11 cellular contexts compared by ENCODE assay signal in genomic region chr4:159175989-159176375, GRCh38.
DNase-seq lines count a peak whose midpoint lies in the region; ATAC-seq, FAIRE-seq and TF ChIP-seq lines count a peak whose summit lies in the region.
"Had no signal": no experiment of that assay in that cellular context is flagged by ENCODE, and none has a peak within 500 bp of the region (broad histone marks: within the 10 kb centered on the region; RNA-seq: fewer than 3 reads in every experiment).

No MANE protein-coding gene starts in this region.

- H3K4me3 Mint-ChIP-seq in activated naive CD8-positive, alpha-beta T cell treated with anti-CD3 and anti-CD28 coated beads for 36 hours = no peak overlapping the region
- no peak overlapping the region for H3K4me3 Mint-ChIP-seq in activated naive CD8-positive, alpha-beta T cell treated with anti-CD3 and anti-CD28 coated beads, Interleukin-2, amount 50 U/mL, for 24 hours
- H3K4me3 Mint-ChIP-seq in CD8-positive, alpha-beta T cell = no peak overlapping the region

- H3K36me3 ChIP-seq in body of pancreas (replicated peaks in 1 of 2; ENCODE audit: insufficient read depth in 1 of 2, low read depth in 2 of 2) (no peaks in the 10 kb centered on the region), kidney (ENCODE audit: control insufficient read depth in 1 of 2, insufficient read depth in 2 of 2, low read length in 2 of 2) (no peaks in the 10 kb centered on the region), transverse colon (no peaks in the 10 kb centered on the region)
- no peaks in the 10 kb centered on the region for H3K36me3 ChIP-seq in CD8-positive, alpha-beta T cell (ENCODE audit: insufficient read depth, low read length)

- no peak for TF ChIP-seq EP300 in transverse colon (IDR thresholded peaks at IDR 0.05; ENCODE audit: low read depth)

- CTCF ChIA-PET in CD8-positive, alpha-beta T cell (lab: Charles Lee) = interaction anchor here (0.7 to 1.0 kb wide), 5 partner anchors 16 to 449 kb away, joined by 3 to 8 read pairs (median 3); no protein-coding TSS in a partner anchor

- H3K9me3 ChIP-seq in body of pancreas = no peaks in the 10 kb centered on the region
- H3K9me3 ChIP-seq in kidney (ENCODE audit: control insufficient read depth in 1 of 2, low read length in 2 of 2) = no peaks in the 10 kb centered on the region
- H3K9me3 ChIP-seq in transverse colon = no peaks in the 10 kb centered on the region
- H3K9me3 ChIP-seq in CD8-positive, alpha-beta T cell (ENCODE audit: low read length) = no peaks in the 10 kb centered on the region

- H3K4me3 ChIP-seq in body of pancreas (no peak overlapping the region), kidney (ENCODE audit: low read length in 2 of 2) (peak overlapping the region; percentile 24 to 34), transverse colon (no peak overlapping the region)
- H3K4me3 ChIP-seq in CD8-positive, alpha-beta T cell (ENCODE audit: low read depth, low read length) = no peak overlapping the region

- POLR2A ChIA-PET in CD8-positive, alpha-beta T cell (lab: Charles Lee) = no interaction called here

- TF ChIP-seq POLR2A in body of pancreas (IDR thresholded peaks at IDR 0.05) = no peak
- TF ChIP-seq POLR2A in transverse colon (IDR thresholded peaks at IDR 0.05) = no peak

- in situ Hi-C loops in transverse colon (cut with MboI; ENCODE audit: low pct_ligation_motif_present in 1 of 4, low pct_unique_long_range_greater_than_20kb in 1 of 4, low sequenced_read_pairs in 3 of 4) = loop anchor here in 2 of 4 donors (10.0 to 25.0 kb wide), 2 partner anchors 321 to 464 kb away; partner anchors contain the start of gene PPID (in 1 of the 2)

- no peaks in the 10 kb centered on the region for H3K36me3 Mint-ChIP-seq in activated naive CD8-positive, alpha-beta T cell treated with anti-CD3 and anti-CD28 coated beads for 36 hours
- H3K36me3 Mint-ChIP-seq in activated naive CD8-positive, alpha-beta T cell treated with anti-CD3 and anti-CD28 coated beads, Interleukin-2, amount 50 U/mL, for 24 hours (ENCODE audit: low read depth) = no peaks in the 10 kb centered on the region
- H3K36me3 Mint-ChIP-seq in CD8-positive, alpha-beta T cell = no peaks in the 10 kb centered on the region

- H3K27me3 ChIP-seq in body of pancreas = no peaks in the 10 kb centered on the region
- no peaks in the 10 kb centered on the region for H3K27me3 ChIP-seq in transverse colon
- peaks cover 3% of the 10 kb centered on the region for H3K27me3 ChIP-seq in CD8-positive, alpha-beta T cell (ENCODE audit: insufficient read depth, low read length)

- no peak for DNase-seq in activated naive CD8-positive, alpha-beta T cell treated with anti-CD3 and anti-CD28 coated beads for 36 hours
- DNase-seq in activated naive CD8-positive, alpha-beta T cell treated with anti-CD3 and anti-CD28 coated beads, Interleukin-2, amount 50 U/mL, for 24 hours = no peak
- DNase-seq in body of pancreas = no peak
- no peak for DNase-seq in kidney
- DNase-seq in transverse colon = no peak
- DNase-seq in stimulated activated CD4-positive, alpha-beta T cell treated with anti-CD3 and anti-CD28 coated beads, Interleukin-1b, Interleukin-23, amount 100 ng/mL, for 48 hours = no peak
- DNase-seq in kidney tubule cell (ENCODE audit: low spot score) = no peak
- DNase-seq in CD8-positive, alpha-beta T cell = no peak
- DNase-seq: cortex of kidney, NCI-H187 treated with DMSO at 0.1 percent for 48 hours had no signal

- 56 to 58% methylated on average over 4 of the region's 4 CpGs for WGBS in body of pancreas, 2 donors
- 58 to 71% methylated on average over 4 of the region's 4 CpGs for WGBS in transverse colon (ENCODE audit: low coverage in 1 of 2), 2 donors

- H3K4me1 ChIP-seq in body of pancreas (peaks cover 35% of the 10 kb centered on the region), kidney (ENCODE audit: control insufficient read depth in 1 of 2, insufficient read depth in 1 of 2, low read depth in 1 of 2, low read length in 2 of 2) (peaks cover 11 to 16% of the 10 kb centered on the region in 2 donors), transverse colon (peaks cover 11 to 71% (median 19%) of the 10 kb centered on the region in 4 donors)
- H3K4me1 ChIP-seq in CD8-positive, alpha-beta T cell (ENCODE audit: insufficient read depth, low read length) = peaks cover 7% of the 10 kb centered on the region

- H3K27ac ChIP-seq in body of pancreas (peak overlapping the region in 3 of 4 donors; percentile 5 to 11 (median 10)), kidney (ENCODE audit: low read depth in 2 of 2, low read length in 2 of 2) (no peak overlapping the region), transverse colon (peak overlapping the region in 3 of 4 donors; percentile 45 to 62 (median 57))
- H3K27ac ChIP-seq in CD8-positive, alpha-beta T cell (ENCODE audit: low read depth, low read length) = no peak overlapping the region

- H3K27me3 Mint-ChIP-seq in activated naive CD8-positive, alpha-beta T cell treated with anti-CD3 and anti-CD28 coated beads for 36 hours = peaks cover 3% of the 10 kb centered on the region
- peaks cover 5% of the 10 kb centered on the region for H3K27me3 Mint-ChIP-seq in activated naive CD8-positive, alpha-beta T cell treated with anti-CD3 and anti-CD28 coated beads, Interleukin-2, amount 50 U/mL, for 24 hours
- H3K27me3 Mint-ChIP-seq in CD8-positive, alpha-beta T cell (ENCODE audit: low read depth) = no peaks in the 10 kb centered on the region

- peak overlapping the region in 1 of 2 donors; percentile 17 for H3K9ac ChIP-seq in kidney (ENCODE audit: low read length in 2 of 2)

- no peak for TF ChIP-seq CTCF in body of pancreas (IDR thresholded peaks at IDR 0.05)
- no peak for TF ChIP-seq CTCF in kidney (IDR thresholded peaks at IDR 0.05; ENCODE audit: borderline replicate concordance, extremely low read depth, insufficient read depth)
- no peak for TF ChIP-seq CTCF in transverse colon (IDR thresholded peaks at IDR 0.05)
- TF ChIP-seq CTCF in CD8-positive, alpha-beta T cell (IDR thresholded peaks at IDR 0.05) = no peak

- H3K27ac Mint-ChIP-seq in activated naive CD8-positive, alpha-beta T cell treated with anti-CD3 and anti-CD28 coated beads for 36 hours = peak overlapping the region; percentile 1
- no peak overlapping the region for H3K27ac Mint-ChIP-seq in activated naive CD8-positive, alpha-beta T cell treated with anti-CD3 and anti-CD28 coated beads, Interleukin-2, amount 50 U/mL, for 24 hours
- H3K27ac Mint-ChIP-seq in CD8-positive, alpha-beta T cell = no peak overlapping the region

- H3K9me3 Mint-ChIP-seq in activated naive CD8-positive, alpha-beta T cell treated with anti-CD3 and anti-CD28 coated beads for 36 hours = no peaks in the 10 kb centered on the region
- no peaks in the 10 kb centered on the region for H3K9me3 Mint-ChIP-seq in activated naive CD8-positive, alpha-beta T cell treated with anti-CD3 and anti-CD28 coated beads, Interleukin-2, amount 50 U/mL, for 24 hours
- H3K9me3 Mint-ChIP-seq in CD8-positive, alpha-beta T cell = no peaks in the 10 kb centered on the region

- peaks cover 68% of the 10 kb centered on the region for H3K4me1 Mint-ChIP-seq in activated naive CD8-positive, alpha-beta T cell treated with anti-CD3 and anti-CD28 coated beads for 36 hours
- peaks cover 53% of the 10 kb centered on the region for H3K4me1 Mint-ChIP-seq in activated naive CD8-positive, alpha-beta T cell treated with anti-CD3 and anti-CD28 coated beads, Interleukin-2, amount 50 U/mL, for 24 hours
- H3K4me1 Mint-ChIP-seq in CD8-positive, alpha-beta T cell (ENCODE audit: low read depth) = peaks cover 15% of the 10 kb centered on the region

- no peak for FAIRE-seq in kidney (lab: Jason Lieb, UNC)
- FAIRE-seq: urothelium cell line had no signal

- no peak for ATAC-seq in activated naive CD8-positive, alpha-beta T cell treated with anti-CD3 and anti-CD28 coated beads, Interleukin-2, amount 50 U/mL, for 24 hours
- no peak for ATAC-seq in body of pancreas
- ATAC-seq in CD8-positive, alpha-beta T cell = no peak

- intact Hi-C loops in body of pancreas (cut with DNase I) (loop anchor here (10.0 kb wide), 2 partner anchors 321 to 441 kb away; no protein-coding TSS in a partner anchor), kidney (cut with DNase I) (loop anchor here (10.0 kb wide), 1 partner anchor 321 kb away; no protein-coding TSS in a partner anchor), transverse colon (cut with DNase I; ENCODE audit: low total_unique reads) (loop anchor here (10.0 kb wide), 1 partner anchor 71 kb away; the partner anchor contains the start of gene RAPGEF2)
- intact Hi-C loops in CD8-positive, alpha-beta T cell (cut with DNase I, micrococcal nuclease) = loop anchor here (1.0 to 10.0 kb wide), 7 partner anchors 74 to 1184 kb away; partner anchors contain the start of genes RAPGEF2 (in 2 of the 2) and PPID (in 1 of the 2)

Comparison
In these comparisons a context has a peak if more than half of its experiments do, and no peak if none do; other contexts are left out.
1. H3K27ac ChIP-seq: peak in body of pancreas (3 of 4) and transverse colon (3 of 4); none in kidney (0 of 2) and CD8-positive, alpha-beta T cell (single experiment).
2. H3K4me3 ChIP-seq: peak in kidney (2 of 2); none in body of pancreas (0 of 2), transverse colon (0 of 4) and CD8-positive, alpha-beta T cell (single experiment).